Comparison of ENCODE assay signal across 1 cellular context in the genomic region with DNA sequence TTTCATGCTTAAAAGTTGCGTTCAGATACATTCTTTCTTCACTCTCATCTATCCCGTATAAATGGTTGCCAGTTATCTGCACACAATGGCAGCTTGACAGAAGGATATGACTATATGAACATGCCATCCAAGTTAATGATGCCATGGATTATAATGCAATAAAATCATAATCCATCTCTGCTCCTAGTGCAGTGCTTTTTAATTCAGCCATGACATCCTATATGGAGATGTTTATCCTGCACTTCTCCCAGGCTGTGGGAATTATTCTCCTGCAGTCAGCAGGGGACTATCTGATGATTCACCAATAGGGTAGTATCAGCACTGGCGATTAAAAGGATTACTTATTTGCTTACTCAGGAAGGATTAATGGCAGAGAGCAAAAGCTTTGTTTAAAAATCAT.
TF ChIP-seq lines count a peak whose summit lies in the region.

No MANE protein-coding gene starts in this region.

TF ChIP-seq in HepG2, 621 proteins besides CTCF, POLR2A, EP300 and RAD21 (continued from another document):
- TF ChIP-seq, protein P1, sequence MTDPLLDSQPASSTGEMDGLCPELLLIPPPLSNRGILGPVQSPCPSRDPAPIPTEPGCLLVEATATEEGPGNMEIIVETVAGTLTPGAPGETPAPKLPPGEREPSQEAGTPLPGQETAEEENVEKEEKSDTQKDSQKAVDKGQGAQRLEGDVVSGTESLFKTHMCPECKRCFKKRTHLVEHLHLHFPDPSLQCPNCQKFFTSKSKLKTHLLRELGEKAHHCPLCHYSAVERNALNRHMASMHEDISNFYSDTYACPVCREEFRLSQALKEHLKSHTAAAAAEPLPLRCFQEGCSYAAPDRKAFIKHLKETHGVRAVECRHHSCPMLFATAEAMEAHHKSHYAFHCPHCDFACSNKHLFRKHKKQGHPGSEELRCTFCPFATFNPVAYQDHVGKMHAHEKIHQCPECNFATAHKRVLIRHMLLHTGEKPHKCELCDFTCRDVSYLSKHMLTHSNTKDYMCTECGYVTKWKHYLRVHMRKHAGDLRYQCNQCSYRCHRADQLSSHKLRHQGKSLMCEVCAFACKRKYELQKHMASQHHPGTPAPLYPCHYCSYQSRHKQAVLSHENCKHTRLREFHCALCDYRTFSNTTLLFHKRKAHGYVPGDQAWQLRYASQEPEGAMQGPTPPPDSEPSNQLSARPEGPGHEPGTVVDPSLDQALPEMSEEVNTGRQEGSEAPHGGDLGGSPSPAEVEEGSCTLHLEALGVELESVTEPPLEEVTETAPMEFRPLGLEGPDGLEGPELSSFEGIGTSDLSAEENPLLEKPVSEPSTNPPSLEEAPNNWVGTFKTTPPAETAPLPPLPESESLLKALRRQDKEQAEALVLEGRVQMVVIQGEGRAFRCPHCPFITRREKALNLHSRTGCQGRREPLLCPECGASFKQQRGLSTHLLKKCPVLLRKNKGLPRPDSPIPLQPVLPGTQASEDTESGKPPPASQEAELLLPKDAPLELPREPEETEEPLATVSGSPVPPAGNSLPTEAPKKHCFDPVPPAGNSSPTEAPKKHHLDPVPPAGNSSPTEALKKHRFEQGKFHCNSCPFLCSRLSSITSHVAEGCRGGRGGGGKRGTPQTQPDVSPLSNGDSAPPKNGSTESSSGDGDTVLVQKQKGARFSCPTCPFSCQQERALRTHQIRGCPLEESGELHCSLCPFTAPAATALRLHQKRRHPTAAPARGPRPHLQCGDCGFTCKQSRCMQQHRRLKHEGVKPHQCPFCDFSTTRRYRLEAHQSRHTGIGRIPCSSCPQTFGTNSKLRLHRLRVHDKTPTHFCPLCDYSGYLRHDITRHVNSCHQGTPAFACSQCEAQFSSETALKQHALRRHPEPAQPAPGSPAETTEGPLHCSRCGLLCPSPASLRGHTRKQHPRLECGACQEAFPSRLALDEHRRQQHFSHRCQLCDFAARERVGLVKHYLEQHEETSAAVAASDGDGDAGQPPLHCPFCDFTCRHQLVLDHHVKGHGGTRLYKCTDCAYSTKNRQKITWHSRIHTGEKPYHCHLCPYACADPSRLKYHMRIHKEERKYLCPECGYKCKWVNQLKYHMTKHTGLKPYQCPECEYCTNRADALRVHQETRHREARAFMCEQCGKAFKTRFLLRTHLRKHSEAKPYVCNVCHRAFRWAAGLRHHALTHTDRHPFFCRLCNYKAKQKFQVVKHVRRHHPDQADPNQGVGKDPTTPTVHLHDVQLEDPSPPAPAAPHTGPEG (CRISPR knock-in tag; IDR thresholded peaks at IDR 0.05), result no peak
- TF ChIP-seq, protein P2, sequence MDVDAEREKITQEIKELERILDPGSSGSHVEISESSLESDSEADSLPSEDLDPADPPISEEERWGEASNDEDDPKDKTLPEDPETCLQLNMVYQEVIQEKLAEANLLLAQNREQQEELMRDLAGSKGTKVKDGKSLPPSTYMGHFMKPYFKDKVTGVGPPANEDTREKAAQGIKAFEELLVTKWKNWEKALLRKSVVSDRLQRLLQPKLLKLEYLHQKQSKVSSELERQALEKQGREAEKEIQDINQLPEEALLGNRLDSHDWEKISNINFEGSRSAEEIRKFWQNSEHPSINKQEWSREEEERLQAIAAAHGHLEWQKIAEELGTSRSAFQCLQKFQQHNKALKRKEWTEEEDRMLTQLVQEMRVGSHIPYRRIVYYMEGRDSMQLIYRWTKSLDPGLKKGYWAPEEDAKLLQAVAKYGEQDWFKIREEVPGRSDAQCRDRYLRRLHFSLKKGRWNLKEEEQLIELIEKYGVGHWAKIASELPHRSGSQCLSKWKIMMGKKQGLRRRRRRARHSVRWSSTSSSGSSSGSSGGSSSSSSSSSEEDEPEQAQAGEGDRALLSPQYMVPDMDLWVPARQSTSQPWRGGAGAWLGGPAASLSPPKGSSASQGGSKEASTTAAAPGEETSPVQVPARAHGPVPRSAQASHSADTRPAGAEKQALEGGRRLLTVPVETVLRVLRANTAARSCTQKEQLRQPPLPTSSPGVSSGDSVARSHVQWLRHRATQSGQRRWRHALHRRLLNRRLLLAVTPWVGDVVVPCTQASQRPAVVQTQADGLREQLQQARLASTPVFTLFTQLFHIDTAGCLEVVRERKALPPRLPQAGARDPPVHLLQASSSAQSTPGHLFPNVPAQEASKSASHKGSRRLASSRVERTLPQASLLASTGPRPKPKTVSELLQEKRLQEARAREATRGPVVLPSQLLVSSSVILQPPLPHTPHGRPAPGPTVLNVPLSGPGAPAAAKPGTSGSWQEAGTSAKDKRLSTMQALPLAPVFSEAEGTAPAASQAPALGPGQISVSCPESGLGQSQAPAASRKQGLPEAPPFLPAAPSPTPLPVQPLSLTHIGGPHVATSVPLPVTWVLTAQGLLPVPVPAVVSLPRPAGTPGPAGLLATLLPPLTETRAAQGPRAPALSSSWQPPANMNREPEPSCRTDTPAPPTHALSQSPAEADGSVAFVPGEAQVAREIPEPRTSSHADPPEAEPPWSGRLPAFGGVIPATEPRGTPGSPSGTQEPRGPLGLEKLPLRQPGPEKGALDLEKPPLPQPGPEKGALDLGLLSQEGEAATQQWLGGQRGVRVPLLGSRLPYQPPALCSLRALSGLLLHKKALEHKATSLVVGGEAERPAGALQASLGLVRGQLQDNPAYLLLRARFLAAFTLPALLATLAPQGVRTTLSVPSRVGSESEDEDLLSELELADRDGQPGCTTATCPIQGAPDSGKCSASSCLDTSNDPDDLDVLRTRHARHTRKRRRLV (CRISPR knock-in tag; IDR thresholded peaks at IDR 0.05), result no peak
- TF ChIP-seq CBFB (CRISPR knock-in tag; IDR thresholded peaks at IDR 0.05) (no peak), ATF7 (IDR thresholded peaks at IDR 0.05) (no peak), ATF7 (CRISPR knock-in tag; IDR thresholded peaks at IDR 0.05) (no peak), GATAD2A (CRISPR knock-in tag; IDR thresholded peaks at IDR 0.05) (no peak), ZMAT3 (CRISPR knock-in tag; conservative IDR thresholded peaks at IDR 0.05) (no peak)
- TF ChIP-seq, protein P3, sequence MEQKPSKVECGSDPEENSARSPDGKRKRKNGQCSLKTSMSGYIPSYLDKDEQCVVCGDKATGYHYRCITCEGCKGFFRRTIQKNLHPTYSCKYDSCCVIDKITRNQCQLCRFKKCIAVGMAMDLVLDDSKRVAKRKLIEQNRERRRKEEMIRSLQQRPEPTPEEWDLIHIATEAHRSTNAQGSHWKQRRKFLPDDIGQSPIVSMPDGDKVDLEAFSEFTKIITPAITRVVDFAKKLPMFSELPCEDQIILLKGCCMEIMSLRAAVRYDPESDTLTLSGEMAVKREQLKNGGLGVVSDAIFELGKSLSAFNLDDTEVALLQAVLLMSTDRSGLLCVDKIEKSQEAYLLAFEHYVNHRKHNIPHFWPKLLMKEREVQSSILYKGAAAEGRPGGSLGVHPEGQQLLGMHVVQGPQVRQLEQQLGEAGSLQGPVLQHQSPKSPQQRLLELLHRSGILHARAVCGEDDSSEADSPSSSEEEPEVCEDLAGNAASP (CRISPR knock-in tag; IDR thresholded peaks at IDR 0.05; ENCODE audit: borderline replicate concordance), result no peak
